In genomic region chr1:115650961-115651360, GRCh38 we compare ENCODE assay signal across 19 cellular contexts. TPM values are rescaled to one million over a fixed set of nuclear protein-coding genes. Genes with fewer than 3 reads are reported as not detected.
DNase-seq lines count a peak whose midpoint lies in the region; ATAC-seq and TF ChIP-seq lines count a peak whose summit lies in the region.
"Had no signal": no experiment of that assay in that cellular context is flagged by ENCODE, and none has a peak within 500 bp of the region (broad histone marks: within the 10 kb centered on the region; RNA-seq: fewer than 3 reads in every experiment).

No MANE protein-coding gene starts in this region.

- H3K9me3 Mint-ChIP-seq in GM23338 = no peaks in the 10 kb centered on the region
- H3K9me3 Mint-ChIP-seq in endodermal cell = no peaks in the 10 kb centered on the region
- no peaks in the 10 kb centered on the region for H3K9me3 Mint-ChIP-seq in nephron progenitor cell
- H3K9me3 Mint-ChIP-seq: CD14-positive monocyte had no signal

- H3K9me3 ChIP-seq in Loucy (ENCODE audit: insufficient read depth, low read depth, low read length) (no peaks in the 10 kb centered on the region), endodermal cell (ENCODE audit: control insufficient read depth, low read length) (no peaks in the 10 kb centered on the region), upper lobe of right lung (no peaks in the 10 kb centered on the region), esophagus muscularis mucosa (no peaks in the 10 kb centered on the region)

- H3K36me3 ChIP-seq in GM23338 (ENCODE audit: insufficient read depth) (no peaks in the 10 kb centered on the region), Loucy (ENCODE audit: insufficient read depth, low read length) (peaks cover 35% of the 10 kb centered on the region), endodermal cell (ENCODE audit: control insufficient read depth, insufficient read depth, low read length) (peaks cover 48% of the 10 kb centered on the region), upper lobe of right lung (no peaks in the 10 kb centered on the region), esophagus muscularis mucosa (peaks cover 0 to 18% (median 7%) of the 10 kb centered on the region in 4 donors)

- H3K36me3 Mint-ChIP-seq in GM23338 (ENCODE audit: low read depth) (peaks cover 16% of the 10 kb centered on the region), endodermal cell (ENCODE audit: low read depth) (peaks cover 45% of the 10 kb centered on the region), nephron progenitor cell (ENCODE audit: low read depth) (peaks cover 26% of the 10 kb centered on the region)

- DNase-seq in GM23338 (ENCODE audit: low spot score) (no peak), endodermal cell (peak; percentile 73), nephron progenitor cell (no peak), upper lobe of right lung (no peak), esophagus muscularis mucosa (ENCODE audit: extremely low spot score) (no peak), NCI-H2227 treated with DMSO at 0.1 percent for 48 hours (lab: John Stamatoyannopoulos, UW) (no peak)
- no peak for DNase-seq in stimulated activated naive CD4-positive, alpha-beta T cell treated with Interleukin-2 at 50 U/mL for 16 hours (lab: John Stamatoyannopoulos, UW)
- DNase-seq: DMS53, IMR-90, NCI-H1048, NCI-H146, NCI-H2081 treated with DMSO at 0.1 percent for 48 hours, NCI-H345, NCI-H774, Right ventricle myocardium superior had no signal

- 0 out of 2 replicates have a peak overlapping the region, but pooled peaks have one; percentile 46 for H3K4me2 ChIP-seq in GM23338
- H3K4me2 ChIP-seq in Loucy (ENCODE audit: low read depth, low read length, poor library complexity, severe bottlenecking) = peak overlapping the region; percentile 98

- no peak for TF ChIP-seq EP300 in esophagus muscularis mucosa (IDR thresholded peaks at IDR 0.05)

- intact Hi-C loops in upper lobe of right lung (cut with DNase I) (no loop called here), esophagus muscularis mucosa (cut with DNase I) (no loop called here)

- H3K9ac ChIP-seq in Loucy (ENCODE audit: low read depth, low read length, poor library complexity, severe bottlenecking) = peak overlapping the region; percentile 63
- peak overlapping the region; percentile 56 for H3K9ac ChIP-seq in endodermal cell (ENCODE audit: extremely low read depth, low read length, poor library complexity, severe bottlenecking)

- H3K27me3 ChIP-seq in GM23338 (ENCODE audit: insufficient read depth) (no peaks in the 10 kb centered on the region), Loucy (ENCODE audit: insufficient read depth, low read length, poor library complexity, severe bottlenecking) (no peaks in the 10 kb centered on the region), endodermal cell (ENCODE audit: control insufficient read depth, insufficient read depth, low read length, poor library complexity, severe bottlenecking) (no peaks in the 10 kb centered on the region), upper lobe of right lung (no peaks in the 10 kb centered on the region), esophagus muscularis mucosa (no peaks in the 10 kb centered on the region)

- H3K4me3 Mint-ChIP-seq in GM23338 (no peak overlapping the region), endodermal cell (no peak overlapping the region), nephron progenitor cell (peak overlapping the region; percentile 65)
- H3K4me3 Mint-ChIP-seq: CD14-positive monocyte had no signal

- H3K27ac Mint-ChIP-seq in GM23338 = no peak overlapping the region
- H3K27ac Mint-ChIP-seq in endodermal cell = no peak overlapping the region
- H3K27ac Mint-ChIP-seq in nephron progenitor cell = peak overlapping the region; percentile 8

- H2AFZ ChIP-seq in GM23338 = no peak overlapping the region
- H2AFZ ChIP-seq in Loucy (ENCODE audit: low read length) = no peak overlapping the region

- H3K27ac ChIP-seq in GM23338 (ENCODE audit: low read depth) (no peak overlapping the region), endodermal cell (ENCODE audit: low read depth, low read length) (no peak overlapping the region), upper lobe of right lung (no peak overlapping the region), esophagus muscularis mucosa (replicated peaks in 1 of 4) (no peak overlapping the region)

- H3K4me1 Mint-ChIP-seq in GM23338 (peaks cover 26% of the 10 kb centered on the region), endodermal cell (peaks cover 44% of the 10 kb centered on the region), nephron progenitor cell (peaks cover 3% of the 10 kb centered on the region)

- H3F3A ChIP-seq in GM23338 (replicated peaks; ENCODE audit: low read depth) = no peaks in the 10 kb centered on the region
- H3F3A ChIP-seq in Loucy (ENCODE audit: low read depth) = 0 out of 2 replicates have a peak, but pooled peaks cover 8% of the 10 kb centered on the region

- peak; percentile 9 for ATAC-seq in GM23338
- no peak for ATAC-seq in upper lobe of right lung
- ATAC-seq: Panc1, SK-N-SH treated with all-trans-retinoic acid at 6 μM for 48 hours had no signal

- no peak overlapping the region for H3K4me3 ChIP-seq in GM23338
- H3K4me3 ChIP-seq in Loucy (ENCODE audit: low read length, poor library complexity, severe bottlenecking) = no peak overlapping the region
- H3K4me3 ChIP-seq in endodermal cell (ENCODE audit: low read length) = peak overlapping the region; percentile 67
- H3K4me3 ChIP-seq in upper lobe of right lung = no peak overlapping the region
- no peak overlapping the region for H3K4me3 ChIP-seq in esophagus muscularis mucosa

- no peak for TF ChIP-seq POLR2A in esophagus muscularis mucosa (IDR thresholded peaks at IDR 0.05; ENCODE audit: low read depth)

- H3K4me1 ChIP-seq in GM23338 (ENCODE audit: insufficient read depth) (peaks cover 71% of the 10 kb centered on the region), Loucy (ENCODE audit: insufficient read depth, low read length, poor library complexity, severe bottlenecking) (peaks cover 78% of the 10 kb centered on the region), endodermal cell (ENCODE audit: control insufficient read depth, insufficient read depth, low read length) (peaks cover 24% of the 10 kb centered on the region), upper lobe of right lung (peaks cover 17% of the 10 kb centered on the region), esophagus muscularis mucosa (peaks cover 46 to 66% (median 58%) of the 10 kb centered on the region in 4 donors)

- peaks cover 68% of the 10 kb centered on the region for H3K79me2 ChIP-seq in GM23338 (replicated peaks; ENCODE audit: insufficient read depth)
- H3K79me2 ChIP-seq in Loucy (ENCODE audit: insufficient read depth, low read length) = peaks cover 98% of the 10 kb centered on the region

- TF ChIP-seq CTCF in GM23338 (conservative IDR thresholded peaks at IDR 0.05; ENCODE audit: low read depth in 2 of 2) = no peak
- no peak for TF ChIP-seq CTCF in Loucy (conservative IDR thresholded peaks at IDR 0.05; ENCODE audit: low read length)
- TF ChIP-seq CTCF in endodermal cell (conservative IDR thresholded peaks at IDR 0.05) = no peak
- no peak for TF ChIP-seq CTCF in nephron progenitor cell (IDR thresholded peaks at IDR 0.05)
- no peak for TF ChIP-seq CTCF in upper lobe of right lung (IDR thresholded peaks at IDR 0.05)
- TF ChIP-seq CTCF in esophagus muscularis mucosa (IDR thresholded peaks at IDR 0.05) = no peak

- peaks cover 2% of the 10 kb centered on the region for H3K27me3 Mint-ChIP-seq in GM23338 (ENCODE audit: insufficient read depth, low read depth, poor library complexity)
- H3K27me3 Mint-ChIP-seq in endodermal cell (ENCODE audit: insufficient read depth) = no peaks in the 10 kb centered on the region
- peaks cover 3% of the 10 kb centered on the region for H3K27me3 Mint-ChIP-seq in nephron progenitor cell (ENCODE audit: low read depth, poor library complexity)

- no peaks in the 10 kb centered on the region; the same call in 1 of the 2 replicates for H4K20me1 ChIP-seq in GM23338 (replicated peaks; ENCODE audit: insufficient read depth)
- H4K20me1 ChIP-seq in Loucy (ENCODE audit: insufficient read depth, low read length, poor library complexity, severe bottlenecking) = peaks cover 23% of the 10 kb centered on the region

- WGBS in endodermal cell (ENCODE audit: insufficient coverage in 1 of 2, insufficient read length in 1 of 2), 2 experiments = 31 to 33% methylated on average over 3 of the region's 3 CpGs
- WGBS in esophagus muscularis mucosa = 77% methylated on average over 3 of the region's 3 CpGs

- H3K9me2 ChIP-seq in GM23338 (ENCODE audit: insufficient read depth) = peaks cover 5% of the 10 kb centered on the region; the same call in 1 of the 2 replicates
- no peaks in the 10 kb centered on the region for H3K9me2 ChIP-seq in Loucy (replicated peaks; ENCODE audit: low read depth, low read length)

TF ChIP-seq in GM23338, 12 proteins besides CTCF, POLR2A, EP300 and RAD21:
- TF ChIP-seq JUNB (IDR thresholded peaks at IDR 0.05; ENCODE audit: unreplicated experiment) (no peak), ZNF331 (CRISPR knock-in tag; IDR thresholded peaks at IDR 0.05; ENCODE audit: low read depth) (no peak), CREB1 (CRISPR knock-in tag; IDR thresholded peaks at IDR 0.05; ENCODE audit: low read depth) (no peak), EZH2 (IDR thresholded peaks at IDR 0.05; ENCODE audit: low read depth, unreplicated experiment) (no peak)

RNA-seq across cellular contexts. Expression of gene VANGL1, which starts 9.2 kb away (rescaled TPM):
- total RNA-seq in GM23338 (2014; rRNA removed; shearing (Covaris generic)) = 11.7 and 14.4 TPM in 2 replicates
- polyA plus RNA-seq in GM23338 (2016; fragmentation: Nextera tagmentation; extraction: Ambion mirVana) = 3.3 and 4.4 TPM in 2 replicates
- 10 to 100 TPM; 47.2 to 66.4 TPM for total RNA-seq in endodermal cell
- polyA plus RNA-seq in endodermal cell (2013, experiment 1 of 2) = 14.6 TPM
- polyA plus RNA-seq in endodermal cell (2013, experiment 2 of 2) = 16.4 TPM
- total RNA-seq in upper lobe of right lung = 10.4 TPM
- 10 to 100 TPM in 1 of 4 donors, 1 to 10 TPM in 3; 6.3 to 11.7 (median 8.1) TPM for total RNA-seq in esophagus muscularis mucosa
